Comparison of ENCODE assay signal across 31 cellular contexts in genomic region chr6:3193102-3193837, GRCh38. TPM values are rescaled to one million over a fixed set of nuclear protein-coding genes. Genes with fewer than 3 reads are reported as not detected.
DNase-seq lines count a peak whose midpoint lies in the region; ATAC-seq and TF ChIP-seq lines count a peak whose summit lies in the region.
"Had no signal": no experiment of that assay in that cellular context is flagged by ENCODE, and none has a peak within 500 bp of the region (broad histone marks: within the 10 kb centered on the region; RNA-seq: fewer than 3 reads in every experiment).

No MANE protein-coding gene starts in this region.

- peak; percentile 46 for DNase-seq in H7
- DNase-seq in endodermal cell = peak; percentile 65
- peak; percentile 30 for DNase-seq in neural progenitor cell (ENCODE audit: low spot score)
- DNase-seq in activated T-cell treated with anti-CD3 and anti-CD28 coated beads, Interleukin-2, amount 50 U/mL, for 48 hours = no peak
- DNase-seq: activated CD4-positive, alpha-beta T cell treated with anti-CD3 and anti-CD28 coated beads, Interleukin-2, amount 50 U/mL, for 1 hour; activated naive CD4-positive, alpha-beta T cell treated with anti-CD3 and anti-CD28 coated beads, Interleukin-2, amount 10 ng/mL, durations not matched to agents 7 days and 5 days; activated T-cell treated with anti-CD3 and anti-CD28 coated beads, Interleukin-2, amount 50 U/mL, for 72 hours; amniotic stem cell; DMS153; IMR-90; left ventricle myocardium inferior; natural killer cell; NCI-H1048; NCI-H187; NCI-H2171; NK-92 treated with Interleukin-12 subunit alpha and Interleukin-12 subunit beta, amount 100 ng/mL, for 24 hours; PC-9; right cardiac atrium; SHP77; stimulated activated CD4-positive, alpha-beta T cell treated with anti-CD3 and anti-CD28 coated beads, Interleukin-4, amount 100 ng/mL, for 1 hour; SW 1271; T-helper 9 cell had no signal

- H3K27me3 Mint-ChIP-seq in endodermal cell (ENCODE audit: insufficient read depth) = no peaks in the 10 kb centered on the region
- peaks cover 3% of the 10 kb centered on the region for H3K27me3 Mint-ChIP-seq in neural progenitor cell (ENCODE audit: insufficient read depth, low read depth)

- H3K27ac ChIP-seq in angular gyrus (ENCODE audit: low read depth, low read length) (peak overlapping the region; percentile 4), endodermal cell (ENCODE audit: low read depth, low read length) (peak overlapping the region; percentile 99), neural progenitor cell (no peak overlapping the region)
- H3K27ac ChIP-seq: BLaER1, left ventricle myocardium inferior, parathyroid adenoma, PC-9, suprapubic skin had no signal

- no peaks in the 10 kb centered on the region for H3K79me2 ChIP-seq in neural progenitor cell (ENCODE audit: low read depth)
- H3K79me2 ChIP-seq: parathyroid adenoma had no signal

- H3K9me3 Mint-ChIP-seq in endodermal cell (peaks cover 10% of the 10 kb centered on the region), neural progenitor cell (peaks cover 5% of the 10 kb centered on the region)
- H3K9me3 Mint-ChIP-seq: activated naive CD4-positive, alpha-beta T cell treated with anti-CD3 and anti-CD28 coated beads, Interleukin-2, amount 10 ng/mL, durations not matched to agents 7 days and 5 days; activated T-cell treated with anti-CD3 and anti-CD28 coated beads, Interleukin-2, amount 50 U/mL, for 72 hours; dendritic cell treated with granulocyte-macrophage colony-stimulating factor and Interleukin-4, amounts not matched to agents 40 ng/mL and 50 ng/mL, for 4 days; natural killer cell; stimulated activated effector memory CD8-positive, alpha-beta T cell treated with anti-CD3 and anti-CD28 coated beads, Interleukin-12 subunit alpha, Interleukin-12 subunit beta, amount 100 ng/mL, for 72 hours had no signal

- H3K4me2 ChIP-seq in neural progenitor cell = peak overlapping the region; percentile 68
- H3K4me2 ChIP-seq: BLaER1, PC-9 had no signal

- H3K27me3 ChIP-seq in H7 (ENCODE audit: control insufficient read depth, insufficient read depth, low read length) = no peaks in the 10 kb centered on the region
- no peaks in the 10 kb centered on the region for H3K27me3 ChIP-seq in endodermal cell (ENCODE audit: control insufficient read depth, insufficient read depth, low read length, poor library complexity, severe bottlenecking)
- no peaks in the 10 kb centered on the region for H3K27me3 ChIP-seq in neural progenitor cell
- H3K27me3 ChIP-seq: BLaER1, suprapubic skin had no signal

- H3K9ac ChIP-seq in endodermal cell (ENCODE audit: extremely low read depth, low read length, poor library complexity, severe bottlenecking) (no peak overlapping the region), neural progenitor cell (no peak overlapping the region)
- H3K9ac ChIP-seq: BLaER1, parathyroid adenoma had no signal

- H3K4me3 Mint-ChIP-seq in endodermal cell (no peak overlapping the region), neural progenitor cell (peak overlapping the region; percentile 70)
- H3K4me3 Mint-ChIP-seq: activated naive CD4-positive, alpha-beta T cell treated with anti-CD3 and anti-CD28 coated beads, Interleukin-2, amount 10 ng/mL, durations not matched to agents 7 days and 5 days; activated T-cell treated with anti-CD3 and anti-CD28 coated beads, Interleukin-2, amount 50 U/mL, for 72 hours; dendritic cell treated with granulocyte-macrophage colony-stimulating factor and Interleukin-4, amounts not matched to agents 40 ng/mL and 50 ng/mL, for 4 days; natural killer cell; stimulated activated effector memory CD8-positive, alpha-beta T cell treated with anti-CD3 and anti-CD28 coated beads, Interleukin-12 subunit alpha, Interleukin-12 subunit beta, amount 100 ng/mL, for 72 hours had no signal

- H3K4me1 Mint-ChIP-seq in endodermal cell = peaks cover 8% of the 10 kb centered on the region
- peaks cover 33% of the 10 kb centered on the region for H3K4me1 Mint-ChIP-seq in neural progenitor cell
- H3K4me1 Mint-ChIP-seq: activated naive CD4-positive, alpha-beta T cell treated with anti-CD3 and anti-CD28 coated beads, Interleukin-2, amount 10 ng/mL, durations not matched to agents 7 days and 5 days; natural killer cell; stimulated activated effector memory CD8-positive, alpha-beta T cell treated with anti-CD3 and anti-CD28 coated beads, Interleukin-12 subunit alpha, Interleukin-12 subunit beta, amount 100 ng/mL, for 72 hours had no signal

- no peaks in the 10 kb centered on the region for H4K20me1 ChIP-seq in neural progenitor cell (ENCODE audit: low read depth)
- H4K20me1 ChIP-seq: BLaER1 had no signal

- no peaks in the 10 kb centered on the region for H3K36me3 ChIP-seq in H7 (replicated peaks; ENCODE audit: control insufficient read depth, insufficient read depth, low read length)
- no peaks in the 10 kb centered on the region for H3K36me3 ChIP-seq in endodermal cell (ENCODE audit: control insufficient read depth, insufficient read depth, low read length)
- H3K36me3 ChIP-seq in neural progenitor cell = no peaks in the 10 kb centered on the region
- H3K36me3 ChIP-seq: BLaER1, left ventricle myocardium inferior, suprapubic skin had no signal

- peaks cover 43% of the 10 kb centered on the region for H3F3A ChIP-seq in neural progenitor cell (ENCODE audit: low read depth)

- peaks cover 2% of the 10 kb centered on the region for H3K36me3 Mint-ChIP-seq in endodermal cell (ENCODE audit: low read depth)
- H3K36me3 Mint-ChIP-seq in neural progenitor cell = peaks cover 16% of the 10 kb centered on the region
- H3K36me3 Mint-ChIP-seq: activated naive CD4-positive, alpha-beta T cell treated with anti-CD3 and anti-CD28 coated beads, Interleukin-2, amount 10 ng/mL, durations not matched to agents 7 days and 5 days; natural killer cell; stimulated activated effector memory CD8-positive, alpha-beta T cell treated with anti-CD3 and anti-CD28 coated beads, Interleukin-12 subunit alpha, Interleukin-12 subunit beta, amount 100 ng/mL, for 72 hours had no signal

- H3K4me1 ChIP-seq in endodermal cell (ENCODE audit: control insufficient read depth, insufficient read depth, low read length) = peaks cover 4% of the 10 kb centered on the region
- peaks cover 35% of the 10 kb centered on the region for H3K4me1 ChIP-seq in neural progenitor cell
- H3K4me1 ChIP-seq: parathyroid adenoma, suprapubic skin had no signal

- WGBS in endodermal cell (ENCODE audit: insufficient coverage in 1 of 2, insufficient read length in 1 of 2), 2 experiments = 57 to 77% methylated on average over 10 to 23 of the region's 23 CpGs

- TF ChIP-seq CTCF in endodermal cell (conservative IDR thresholded peaks at IDR 0.05) = no peak
- no peak for TF ChIP-seq CTCF in neural progenitor cell (IDR thresholded peaks at IDR 0.05)

- H3K27ac Mint-ChIP-seq in endodermal cell = peak overlapping the region; percentile 64
- H3K27ac Mint-ChIP-seq in neural progenitor cell = peak overlapping the region; percentile 96
- H3K27ac Mint-ChIP-seq: activated naive CD4-positive, alpha-beta T cell treated with anti-CD3 and anti-CD28 coated beads, Interleukin-2, amount 10 ng/mL, durations not matched to agents 7 days and 5 days; activated T-cell treated with anti-CD3 and anti-CD28 coated beads, Interleukin-2, amount 50 U/mL, for 72 hours; dendritic cell treated with granulocyte-macrophage colony-stimulating factor and Interleukin-4, amounts not matched to agents 40 ng/mL and 50 ng/mL, for 4 days; natural killer cell; stimulated activated effector memory CD8-positive, alpha-beta T cell treated with anti-CD3 and anti-CD28 coated beads, Interleukin-12 subunit alpha, Interleukin-12 subunit beta, amount 100 ng/mL, for 72 hours had no signal

- H2AFZ ChIP-seq in neural progenitor cell (replicated peaks) = peak overlapping the region; percentile 95
- H2AFZ ChIP-seq: parathyroid adenoma, PC-9 had no signal

- no peak for ATAC-seq in HG03439 (IDR thresholded peaks at IDR 0.05; ENCODE audit: unreplicated experiment)
- no peak for ATAC-seq in GM21528 (IDR thresholded peaks at IDR 0.05; ENCODE audit: low FRiP score, unreplicated experiment)
- no peak for ATAC-seq in HG02623 (IDR thresholded peaks at IDR 0.05; ENCODE audit: unreplicated experiment)
- ATAC-seq: activated T-cell treated with anti-CD3 and anti-CD28 coated beads, Interleukin-2, amount 50 U/mL, for 72 hours; natural killer cell; right cardiac atrium; stimulated activated effector memory CD8-positive, alpha-beta T cell treated with anti-CD3 and anti-CD28 coated beads, Interleukin-12 subunit alpha, Interleukin-12 subunit beta, amount 100 ng/mL, for 72 hours had no signal

- peaks cover 10% of the 10 kb centered on the region for H3K9me3 ChIP-seq in endodermal cell (ENCODE audit: control insufficient read depth, low read length)
- no peaks in the 10 kb centered on the region for H3K9me3 ChIP-seq in neural progenitor cell (ENCODE audit: low read depth)
- H3K9me3 ChIP-seq: BLaER1, left ventricle myocardium inferior, suprapubic skin had no signal

- H3K4me3 ChIP-seq in H7 (ENCODE audit: insufficient read depth, low read depth, low read length) (no peak overlapping the region), endodermal cell (ENCODE audit: low read length) (no peak overlapping the region), neural progenitor cell (no peak overlapping the region)
- H3K4me3 ChIP-seq: BLaER1, left ventricle myocardium inferior, PC-9, suprapubic skin had no signal

RNA-seq across cellular contexts. Expression of gene TUBB2B, which starts 34.2 kb away (rescaled TPM):
- total RNA-seq in H7 (2014; rRNA removed; shearing (Covaris generic)) = 1,817 and 1,848 TPM in 2 replicates
- total RNA-seq in endodermal cell (100 to 1,000 TPM; 253 to 304 TPM), neural progenitor cell (ENCODE audit: low replicate concordance) (362 and 762 TPM in 2 replicates)
- 836 TPM for polyA plus RNA-seq in endodermal cell (2013, experiment 1 of 2)
- polyA plus RNA-seq in endodermal cell (2013, experiment 2 of 2) = 726 TPM

RNA-seq across cellular contexts. Expression of gene TUBB2A, which starts 35.9 kb away (rescaled TPM):
- total RNA-seq in H7 (2014; rRNA removed; shearing (Covaris generic)) = 789 and 839 TPM in 2 replicates
- total RNA-seq in endodermal cell = 100 to 1,000 TPM; 262 to 297 TPM
- polyA plus RNA-seq in endodermal cell (2013, experiment 1 of 2) = 327 TPM
- 301 TPM for polyA plus RNA-seq in endodermal cell (2013, experiment 2 of 2)
- 57.9 and 117 TPM in 2 replicates for total RNA-seq in neural progenitor cell (ENCODE audit: low replicate concordance)

Comparison
In these comparisons a context has a peak if more than half of its experiments do, and no peak if none do; other contexts are left out.
1. DNase-seq: peak in H7 (single experiment), endodermal cell (single experiment) and neural progenitor cell (single experiment); none in activated T-cell treated with anti-CD3 and anti-CD28 coated beads, Interleukin-2, amount 50 U/mL, for 48 hours (0 of 2).